Comparison of ENCODE assay signal across 16 cellular contexts in genomic region chr19:47682939-47683338, GRCh38.
"Had no signal": no experiment of that assay in that cellular context is flagged by ENCODE, and none has a peak within 500 bp of the region (broad histone marks: within the 10 kb centered on the region; RNA-seq: fewer than 3 reads in every experiment).

No MANE protein-coding gene starts in this region.

- H2AFZ ChIP-seq: neural progenitor cell had no signal

- H3K9ac ChIP-seq: neural progenitor cell had no signal

- H3K4me3 Mint-ChIP-seq: activated CD4-positive, alpha-beta T cell treated with anti-CD3 and anti-CD28 coated beads for 36 hours; activated T-cell treated with anti-CD3 and anti-CD28 coated beads, Interleukin-2, amount 50 U/mL, for 72 hours; neural progenitor cell had no signal

- H3K36me3 ChIP-seq: neural progenitor cell, ovary had no signal

- H3K9me3 ChIP-seq: heart right ventricle, ovary, sigmoid colon, thoracic aorta, upper lobe of right lung had no signal

- DNase-seq: activated CD4-positive, alpha-beta T cell treated with anti-CD3 and anti-CD28 coated beads for 36 hours; activated CD8-positive, alpha-beta memory T cell treated with anti-CD3 and anti-CD28 coated beads, Interleukin-2, amount 50 U/mL, for 48 hours; activated gamma-delta T cell; activated T-cell treated with anti-CD3 and anti-CD28 coated beads, Interleukin-2, amount 50 U/mL, for 72 hours; amniotic stem cell; heart right ventricle; left colon; ovary; sigmoid colon; stimulated activated CD4-positive, alpha-beta T cell treated with anti-CD3 and anti-CD28 coated beads, Interleukin-1b, Interleukin-23, amount 100 ng/mL, for 48 hours; upper lobe of right lung; WERI-Rb-1 had no signal

- H3K36me3 Mint-ChIP-seq: activated naive CD4-positive, alpha-beta T cell treated with anti-CD3 and anti-CD28 coated beads, Interleukin-2, amount 50 U/mL, for 72 hours had no signal

- H3K4me2 ChIP-seq: neural progenitor cell had no signal

- H3K4me3 ChIP-seq: heart right ventricle, lung, neural progenitor cell, ovary, sigmoid colon, thoracic aorta, upper lobe of right lung had no signal

- H3K9me3 Mint-ChIP-seq: activated naive CD4-positive, alpha-beta T cell treated with anti-CD3 and anti-CD28 coated beads, Interleukin-2, amount 50 U/mL, for 72 hours; activated T-cell treated with anti-CD3 and anti-CD28 coated beads, Interleukin-2, amount 50 U/mL, for 72 hours; neural progenitor cell had no signal

- H3K27ac ChIP-seq: neural progenitor cell, ovary, thoracic aorta, upper lobe of right lung, WERI-Rb-1 had no signal

- ATAC-seq: activated CD4-positive, alpha-beta T cell treated with anti-CD3 and anti-CD28 coated beads for 36 hours; activated naive CD4-positive, alpha-beta T cell treated with anti-CD3 and anti-CD28 coated beads, Interleukin-2, amount 50 U/mL, for 72 hours; activated T-cell treated with anti-CD3 and anti-CD28 coated beads, Interleukin-2, amount 50 U/mL, for 72 hours; heart right ventricle; left colon; upper lobe of right lung had no signal

- H3K4me1 ChIP-seq: heart right ventricle, neural progenitor cell, upper lobe of right lung had no signal

- H3K4me1 Mint-ChIP-seq: activated CD4-positive, alpha-beta T cell treated with anti-CD3 and anti-CD28 coated beads for 36 hours; neural progenitor cell had no signal

- H3K27ac Mint-ChIP-seq: activated CD4-positive, alpha-beta T cell treated with anti-CD3 and anti-CD28 coated beads for 36 hours; activated naive CD4-positive, alpha-beta T cell treated with anti-CD3 and anti-CD28 coated beads, Interleukin-2, amount 50 U/mL, for 72 hours; activated T-cell treated with anti-CD3 and anti-CD28 coated beads, Interleukin-2, amount 50 U/mL, for 72 hours; neural progenitor cell had no signal

- H3K27me3 ChIP-seq: heart right ventricle, neural progenitor cell, ovary, sigmoid colon, upper lobe of right lung had no signal

- H3K27me3 Mint-ChIP-seq: activated CD4-positive, alpha-beta T cell treated with anti-CD3 and anti-CD28 coated beads for 36 hours had no signal
